In the genomic region with DNA sequence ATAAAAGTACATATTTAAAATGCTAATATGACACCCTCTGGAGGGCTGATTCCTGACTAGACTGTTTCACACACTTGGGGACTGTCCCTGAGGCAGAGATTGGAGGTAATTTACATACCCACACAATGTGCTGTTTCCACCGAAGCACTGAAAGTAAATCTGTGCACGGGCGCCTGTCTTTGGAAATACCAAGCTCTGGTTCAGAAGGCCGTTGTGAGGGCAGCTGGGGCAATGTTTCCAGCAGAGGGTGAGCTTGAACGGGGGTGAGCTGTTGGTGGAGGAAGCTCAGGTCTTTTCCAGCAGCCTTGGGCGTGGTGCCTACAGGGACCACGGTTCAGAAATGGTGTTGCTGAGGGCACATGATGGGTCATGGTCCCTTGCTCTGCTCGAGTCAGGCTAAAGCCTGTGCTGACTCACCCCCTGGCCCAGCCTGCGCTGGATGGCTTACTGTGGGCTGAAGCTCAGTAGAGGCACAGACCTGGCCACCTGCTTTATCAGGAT, we compare ENCODE assay signal across 9 cellular contexts. TPM values are rescaled to one million over a fixed set of nuclear protein-coding genes. Genes with fewer than 3 reads are reported as not detected.
DNase-seq lines count a peak whose midpoint lies in the region; ATAC-seq and TF ChIP-seq lines count a peak whose summit lies in the region.
"Had no signal": no experiment of that assay in that cellular context is flagged by ENCODE, and none has a peak within 500 bp of the region (broad histone marks: within the 10 kb centered on the region; RNA-seq: fewer than 3 reads in every experiment).

No MANE protein-coding gene starts in this region.

- H3K4me3 ChIP-seq in KMS-11 (IDR thresholded peaks at IDR 0.05; ENCODE audit: insufficient read depth, low read depth, low read length) (no peak overlapping the region), adrenal gland (no peak overlapping the region)
- H3K4me3 ChIP-seq: BLaER1 had no signal

- H4K20me1 ChIP-seq in KMS-11 (ENCODE audit: insufficient read depth), result no peaks in the 10 kb centered on the region

- H3K27ac ChIP-seq in KMS-11, result peak overlapping the region; percentile 52
- H3K27ac ChIP-seq in adrenal gland, result peak overlapping the region; percentile 32 to 85 (median 65)
- H3K27ac ChIP-seq: BLaER1 had no signal

- peak overlapping the region; percentile 67 for H3K4me2 ChIP-seq in KMS-11
- H3K4me2 ChIP-seq: BLaER1 had no signal

- no peaks in the 10 kb centered on the region for H3K27me3 ChIP-seq in KMS-11 (ENCODE audit: insufficient read depth, low read depth)
- no peaks in the 10 kb centered on the region for H3K27me3 ChIP-seq in adrenal gland
- H3K27me3 ChIP-seq: BLaER1 had no signal

- no peak for TF ChIP-seq CTCF in KMS-11 (conservative IDR thresholded peaks at IDR 0.05; ENCODE audit: low read depth, low read length)
- TF ChIP-seq CTCF in adrenal gland (IDR thresholded peaks at IDR 0.05), result no peak

- no peak for ATAC-seq in GM19324 (IDR thresholded peaks at IDR 0.05; ENCODE audit: low FRiP score, unreplicated experiment)

- no peaks in the 10 kb centered on the region for H3K36me3 ChIP-seq in KMS-11 (ENCODE audit: insufficient read depth)
- H3K36me3 ChIP-seq in adrenal gland (replicated peaks in 1 of 2), result no peaks in the 10 kb centered on the region

- H3K9me3 ChIP-seq in adrenal gland (replicated peaks in 1 of 3), result no peaks in the 10 kb centered on the region
- H3K9me3 ChIP-seq: BLaER1 had no signal

- DNase-seq in activated T-cell treated with anti-CD3 and anti-CD28 coated beads for 24 hours (ENCODE audit: low read depth), result peak; percentile 49
- DNase-seq in activated T-cell treated with anti-CD3 and anti-CD28 coated beads, Interleukin-2, amount 50 U/mL, for 1 hour, result no peak
- DNase-seq in adrenal gland, result peak; percentile 78 to 94 (median 91)
- DNase-seq in stimulated activated CD4-positive, alpha-beta T cell treated with anti-CD3 and anti-CD28 coated beads, TNF-alpha, amount 100 ng/mL, for 24 hours (ENCODE audit: low read depth in 3 of 3), result peak; percentile 26 to 62 (median 37)
- no peak for DNase-seq in NCI-H2171 (lab: John Stamatoyannopoulos, UW)
- no peak for DNase-seq in T1000 (lab: John Stamatoyannopoulos, UW)

- peak overlapping the region; percentile 68 for H2AFZ ChIP-seq in KMS-11 (ENCODE audit: low read depth)

- peak in 1 of 2 donors; percentile 7 for TF ChIP-seq POLR2A in adrenal gland (IDR thresholded peaks at IDR 0.05)

- peak overlapping the region; percentile 26; the same call in 1 of the 2 replicates for H3K9ac ChIP-seq in KMS-11
- H3K9ac ChIP-seq: BLaER1 had no signal

- H3K4me1 ChIP-seq in KMS-11 (ENCODE audit: low read depth, poor library complexity, severe bottlenecking), result peaks cover 28% of the 10 kb centered on the region
- H3K4me1 ChIP-seq in adrenal gland (replicated peaks in 1 of 2), result peaks cover 9 to 18% of the 10 kb centered on the region in 2 donors

- H3K79me2 ChIP-seq in KMS-11 (ENCODE audit: insufficient read depth, low read depth), result no peaks in the 10 kb centered on the region

- intact Hi-C loops in adrenal gland (cut with DNase I), result loop anchor here (5.0 to 10.0 kb wide), 3 partner anchors 55 to 352 kb away; no protein-coding TSS in a partner anchor

- 31 to 41% (median 37%) methylated on average over 6 to 9 of the region's 9 CpGs for WGBS in adrenal gland, 4 donors

RNA-seq across cellular contexts. Expression of a gene that starts 25.8 kb away (rescaled TPM):
- under 1 TPM in 7 of 8 donors, not detected in 1; 0.13 to 0.66 (median 0.42) TPM for total RNA-seq in adrenal gland
- 10 to 100 TPM in 1 of 3 donors, 1 to 10 TPM in 1, under 1 TPM in 1; 0.05 to 25.8 (median 2.8) TPM for polyA plus RNA-seq in adrenal gland

Comparison
In these comparisons a context has a peak if more than half of its experiments do, and no peak if none do; other contexts are left out.
1. DNase-seq: peak in activated T-cell treated with anti-CD3 and anti-CD28 coated beads for 24 hours (single experiment), adrenal gland (7 of 7) and stimulated activated CD4-positive, alpha-beta T cell treated with anti-CD3 and anti-CD28 coated beads, TNF-alpha, amount 100 ng/mL, for 24 hours (3 of 3); none in activated T-cell treated with anti-CD3 and anti-CD28 coated beads, Interleukin-2, amount 50 U/mL, for 1 hour (single experiment), NCI-H2171 (single experiment) and T1000 (single experiment).